1 cellular context compared by ENCODE assay signal in genomic region chr13:48244159-48244558, GRCh38.
TF ChIP-seq lines count a peak whose summit lies in the region.

No MANE protein-coding gene starts in this region.

TF ChIP-seq in WTC11, 78 proteins besides CTCF, POLR2A, EP300 and RAD21 (continued from another document):
- no peak for TF ChIP-seq ZNF425 (CRISPR knock-in tag; conservative IDR thresholded peaks at IDR 0.05)
TF ChIP-seq in WTC11: peak in this region for 0.
